Comparison of ENCODE assay signal across 18 cellular contexts in genomic region chr13:100210966-100211710, GRCh38.
DNase-seq lines count a peak whose midpoint lies in the region; ATAC-seq, FAIRE-seq and TF ChIP-seq lines count a peak whose summit lies in the region.
"Had no signal": no experiment of that assay in that cellular context is flagged by ENCODE, and none has a peak within 500 bp of the region (broad histone marks: within the 10 kb centered on the region; RNA-seq: fewer than 3 reads in every experiment).

No MANE protein-coding gene starts in this region.

- H3K4me3 Mint-ChIP-seq in dendritic cell treated with granulocyte-macrophage colony-stimulating factor and Interleukin-4, amounts not matched to agents 40 ng/mL and 50 ng/mL, for 4 days = peak overlapping the region; percentile 24
- H3K4me3 Mint-ChIP-seq: effector memory CD8-positive, alpha-beta T cell; stimulated activated memory B cell treated with anti-CD40 and anti-IgM and Interleukin-4, amounts not matched to agents 10 μg/mL and 1 μg/mL and 100 μg/mL, for 72 hours had no signal

- H3K9ac ChIP-seq in skeletal muscle satellite cell (ENCODE audit: low read depth, low read length) = no peak overlapping the region
- H3K9ac ChIP-seq: BLaER1 had no signal

- POLR2A ChIA-PET in Panc1 (lab: Charles Lee) = no interaction called here

- DNase-seq in SIG-M5 treated with dmso at 0.1 percent for 504 hours (lab: John Stamatoyannopoulos, UW; ENCODE audit: unreplicated experiment) = peak; percentile 66
- no peak for DNase-seq in SIG-M5 (lab: John Stamatoyannopoulos, UW)
- no peak for DNase-seq in Panc1 (ENCODE audit: low read depth, low spot score)
- no peak for DNase-seq in NCI-H2029 treated with DMSO at 0.1 percent for 48 hours (lab: John Stamatoyannopoulos, UW)
- no peak for DNase-seq in D721Med (ENCODE audit: insufficient read length, low spot score)
- DNase-seq in heart left ventricle = no peak
- DNase-seq: effector memory CD8-positive, alpha-beta T cell; hippocampal formation; left cardiac atrium; MM.1S; NCI-H2029; NCI-H446 treated with DMSO at 0.1 percent for 48 hours had no signal

- intact Hi-C loops in Panc1 (cut with micrococcal nuclease; ENCODE audit: unreplicated experiment) (no loop called here), heart left ventricle (cut with DNase I) (no loop called here)
- intact Hi-C loops in dendritic cell treated with granulocyte-macrophage colony-stimulating factor and Interleukin-4, amounts not matched to agents 40 ng/mL and 50 ng/mL, for 4 days (cut with micrococcal nuclease) = no loop called here

- no peaks in the 10 kb centered on the region for H3K4me1 ChIP-seq in Panc1 (ENCODE audit: control insufficient read depth, insufficient read depth, low read length)
- H3K4me1 ChIP-seq in skeletal muscle satellite cell (ENCODE audit: control insufficient read depth, insufficient read depth, low read length) = peaks cover 36% of the 10 kb centered on the region
- H3K4me1 ChIP-seq in heart left ventricle = peaks cover 0 to 31% (median 0%) of the 10 kb centered on the region in 12 donors
- H3K4me1 ChIP-seq: BLaER1 had no signal

- H3K9me3 ChIP-seq in Panc1 (ENCODE audit: control insufficient read depth, insufficient read depth, low read depth, low read length) = no peaks in the 10 kb centered on the region
- no peaks in the 10 kb centered on the region for H3K9me3 ChIP-seq in skeletal muscle satellite cell (replicated peaks; ENCODE audit: low read length)
- peaks cover 0 to 17% (median 0%) of the 10 kb centered on the region in 12 donors for H3K9me3 ChIP-seq in heart left ventricle

- H3K27me3 ChIP-seq in Panc1 (ENCODE audit: control insufficient read depth, insufficient read depth, low read length) = no peaks in the 10 kb centered on the region
- no peaks in the 10 kb centered on the region for H3K27me3 ChIP-seq in skeletal muscle satellite cell (ENCODE audit: control insufficient read depth, insufficient read depth, low read length)
- H3K27me3 ChIP-seq in heart left ventricle = no peaks in the 10 kb centered on the region
- H3K27me3 ChIP-seq: BLaER1 had no signal

- peaks cover 8% of the 10 kb centered on the region for H3K9me3 Mint-ChIP-seq in dendritic cell treated with granulocyte-macrophage colony-stimulating factor and Interleukin-4, amounts not matched to agents 40 ng/mL and 50 ng/mL, for 4 days

- peak overlapping the region; percentile 49 for H3K27ac Mint-ChIP-seq in dendritic cell treated with granulocyte-macrophage colony-stimulating factor and Interleukin-4, amounts not matched to agents 40 ng/mL and 50 ng/mL, for 4 days
- H3K27ac Mint-ChIP-seq: effector memory CD8-positive, alpha-beta T cell; stimulated activated memory B cell treated with anti-CD40 and anti-IgM and Interleukin-4, amounts not matched to agents 10 μg/mL and 1 μg/mL and 100 μg/mL, for 72 hours had no signal

- no peaks in the 10 kb centered on the region for H3K36me3 ChIP-seq in Panc1 (ENCODE audit: control insufficient read depth, insufficient read depth, low read length)
- no peaks in the 10 kb centered on the region for H3K36me3 ChIP-seq in skeletal muscle satellite cell (ENCODE audit: insufficient read depth, low read length)
- peaks cover 0 to 31% (median 8%) of the 10 kb centered on the region in 9 donors for H3K36me3 ChIP-seq in heart left ventricle
- H3K36me3 ChIP-seq: BLaER1 had no signal

- peak overlapping the region; percentile 20 for H3K4me2 ChIP-seq in skeletal muscle satellite cell (ENCODE audit: low read length)
- H3K4me2 ChIP-seq: BLaER1 had no signal

- ATAC-seq in Panc1 = no peak
- no peak for ATAC-seq in heart left ventricle
- ATAC-seq: effector memory CD8-positive, alpha-beta T cell; left cardiac atrium; Right ventricle myocardium inferior; stimulated activated memory B cell treated with anti-CD40 and anti-IgM and Interleukin-4, amounts not matched to agents 10 μg/mL and 1 μg/mL and 100 μg/mL, for 72 hours had no signal

- no peak for TF ChIP-seq CTCF in Panc1 (IDR thresholded peaks at IDR 0.05)
- no peak for TF ChIP-seq CTCF in D721Med (IDR thresholded peaks at IDR 0.05; ENCODE audit: insufficient read depth, missing control alignments)
- TF ChIP-seq CTCF in heart left ventricle (IDR thresholded peaks at IDR 0.05) = no peak

- no peak for TF ChIP-seq POLR2A in heart left ventricle (IDR thresholded peaks at IDR 0.05)

- peaks cover 45% of the 10 kb centered on the region for H3K4me1 Mint-ChIP-seq in dendritic cell treated with granulocyte-macrophage colony-stimulating factor and Interleukin-4, amounts not matched to agents 40 ng/mL and 50 ng/mL, for 4 days (ENCODE audit: low read depth)

- no peak overlapping the region for H3K4me3 ChIP-seq in Panc1 (ENCODE audit: low read depth in 2 of 2, low read length in 2 of 2)
- H3K4me3 ChIP-seq in skeletal muscle satellite cell (ENCODE audit: low read length) = no peak overlapping the region
- H3K4me3 ChIP-seq in heart left ventricle = no peak overlapping the region
- H3K4me3 ChIP-seq: BLaER1 had no signal

- WGBS in heart left ventricle, 4 donors = 85 to 91% (median 88%) methylated on average over 5 of the region's 5 CpGs

- CTCF ChIA-PET in Panc1 (lab: Charles Lee) = no interaction called here

- no peaks in the 10 kb centered on the region for H3K27me3 Mint-ChIP-seq in dendritic cell treated with granulocyte-macrophage colony-stimulating factor and Interleukin-4, amounts not matched to agents 40 ng/mL and 50 ng/mL, for 4 days
- H3K27me3 Mint-ChIP-seq: effector memory CD8-positive, alpha-beta T cell; stimulated activated memory B cell treated with anti-CD40 and anti-IgM and Interleukin-4, amounts not matched to agents 10 μg/mL and 1 μg/mL and 100 μg/mL, for 72 hours had no signal

- no peak for FAIRE-seq in D721Med (lab: Jason Lieb, UNC)

- BruUV-seq in Panc1 (replicated peaks; lab: Mats Ljungman, UMichigan) = no TSS peak

- H3K27ac ChIP-seq in Panc1 (ENCODE audit: low read length) (0 out of 2 replicates have a peak overlapping the region, but pooled peaks have one; percentile 15), heart left ventricle (peak overlapping the region in 1 of 12 donors; percentile 53)
- H3K27ac ChIP-seq: 22Rv1, BLaER1 had no signal

- H3K36me3 Mint-ChIP-seq in dendritic cell treated with granulocyte-macrophage colony-stimulating factor and Interleukin-4, amounts not matched to agents 40 ng/mL and 50 ng/mL, for 4 days (ENCODE audit: low read depth) = peaks cover 8% of the 10 kb centered on the region

- in situ Hi-C loops in Panc1 (cut with HindIII; ENCODE audit: low pct_unique_long_range_greater_than_20kb, low sequenced_read_pairs) = no loop called here
